10 cellular contexts compared by ENCODE assay signal in the genomic region with DNA sequence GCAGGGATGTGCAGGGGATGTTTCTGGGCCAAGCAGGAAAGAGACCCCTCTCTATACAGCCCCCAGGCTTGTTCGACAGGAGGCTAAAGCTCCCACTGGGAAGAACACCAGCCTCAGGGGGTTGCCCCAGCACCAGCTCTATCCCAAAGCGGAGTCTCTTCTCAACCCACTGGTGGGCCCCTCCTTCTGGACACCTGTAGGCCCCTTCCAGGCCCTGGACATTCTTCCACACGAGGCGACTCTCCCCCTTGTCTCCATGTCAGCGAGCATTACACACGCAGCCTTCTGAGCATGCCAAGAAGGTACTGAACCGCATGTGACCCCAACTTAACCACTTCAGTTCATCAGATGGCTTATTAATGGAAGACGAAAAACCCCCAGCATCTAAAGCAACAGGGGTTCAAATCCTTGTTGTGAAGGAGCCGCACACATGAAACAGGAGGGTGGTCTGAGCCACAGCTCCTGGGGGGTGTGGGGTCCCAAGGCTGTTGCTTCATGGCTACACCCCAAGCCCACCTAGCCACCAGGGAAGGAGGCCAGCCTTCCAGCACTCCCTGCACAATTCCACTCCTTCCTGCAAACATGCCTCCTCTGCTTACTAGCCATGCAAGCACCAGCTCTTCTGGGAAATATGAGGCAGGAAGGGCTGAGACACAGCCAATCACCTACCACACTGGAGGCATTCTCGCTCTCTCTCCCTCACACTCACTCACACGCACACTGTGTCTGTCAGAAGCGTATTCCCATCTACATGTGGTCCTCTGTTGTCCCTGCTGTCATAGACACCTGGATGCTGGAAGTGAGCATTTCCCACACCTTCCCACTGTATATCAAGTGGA.
DNase-seq lines count a peak whose midpoint lies in the region; ATAC-seq, FAIRE-seq and TF ChIP-seq lines count a peak whose summit lies in the region.
"Had no signal": no experiment of that assay in that cellular context is flagged by ENCODE, and none has a peak within 500 bp of the region (broad histone marks: within the 10 kb centered on the region; RNA-seq: fewer than 3 reads in every experiment).

No MANE protein-coding gene starts in this region.

- intact Hi-C loops in CD4-positive, alpha-beta memory T cell (cut with micrococcal nuclease): no loop called here
- intact Hi-C loops in left ventricle myocardium inferior (cut with micrococcal nuclease): loop anchor here (10.0 kb wide), 1 partner anchor 116 kb away; no protein-coding TSS in a partner anchor
- intact Hi-C loops in pancreas (cut with DNase I): loop anchor here in 2 of 3 donors (10.0 kb wide), 2 partner anchors 276 to 326 kb away; a partner anchor contains a TSS

- POLR2A ChIA-PET in CD4-positive, alpha-beta memory T cell (lab: Charles Lee; ENCODE audit: partially characterized antibody): interaction anchor here (0.5 to 1.2 kb wide), 4 partner anchors 20 to 121 kb away, joined by 3 to 5 read pairs (median 3); no protein-coding TSS in a partner anchor

- H3K27ac Mint-ChIP-seq in CD4-positive, alpha-beta memory T cell: peak overlapping the region; percentile 48 to 86 (median 79)
- H3K27ac Mint-ChIP-seq in activated naive CD8-positive, alpha-beta T cell treated with anti-CD3 and anti-CD28 coated beads, Interleukin-2, amount 50 U/mL, for 24 hours: peak overlapping the region; percentile 12

- H3K4me1 Mint-ChIP-seq in CD4-positive, alpha-beta memory T cell: peaks cover 28 to 64% (median 53%) of the 10 kb centered on the region in 4 donors
- H3K4me1 Mint-ChIP-seq in activated naive CD8-positive, alpha-beta T cell treated with anti-CD3 and anti-CD28 coated beads, Interleukin-2, amount 50 U/mL, for 24 hours: peaks cover 48% of the 10 kb centered on the region
- H3K4me1 Mint-ChIP-seq in activated T-cell treated with anti-CD3 and anti-CD28 coated beads, Interleukin-2, amount 50 U/mL, for 4 hours (ENCODE audit: low read depth): peaks cover 59% of the 10 kb centered on the region

- H3K36me3 Mint-ChIP-seq in CD4-positive, alpha-beta memory T cell: peaks cover 0 to 5% of the 10 kb centered on the region in 2 donors
- H3K36me3 Mint-ChIP-seq in activated naive CD8-positive, alpha-beta T cell treated with anti-CD3 and anti-CD28 coated beads, Interleukin-2, amount 50 U/mL, for 24 hours (ENCODE audit: low read depth): no peaks in the 10 kb centered on the region
- no peaks in the 10 kb centered on the region for H3K36me3 Mint-ChIP-seq in activated T-cell treated with anti-CD3 and anti-CD28 coated beads, Interleukin-2, amount 50 U/mL, for 4 hours (ENCODE audit: insufficient read depth)

- peak overlapping the region in 4 of 8 donors; percentile 40 to 60 (median 52) for H3K4me3 Mint-ChIP-seq in CD4-positive, alpha-beta memory T cell
- no peak overlapping the region for H3K4me3 Mint-ChIP-seq in activated naive CD8-positive, alpha-beta T cell treated with anti-CD3 and anti-CD28 coated beads, Interleukin-2, amount 50 U/mL, for 24 hours
- no peak overlapping the region for H3K4me3 Mint-ChIP-seq in activated T-cell treated with anti-CD3 and anti-CD28 coated beads, Interleukin-2, amount 50 U/mL, for 4 hours

- H3K4me3 ChIP-seq in CD4-positive, alpha-beta memory T cell (ENCODE audit: low read length in 2 of 2): no peak overlapping the region
- H3K4me3 ChIP-seq in left ventricle myocardium inferior (peak overlapping the region; percentile 85), pancreas (peak overlapping the region in 2 of 4 donors; percentile 52 to 80)

- no peaks in the 10 kb centered on the region for H3K36me3 ChIP-seq in CD4-positive, alpha-beta memory T cell (ENCODE audit: insufficient read depth, low read length)
- no peaks in the 10 kb centered on the region for H3K36me3 ChIP-seq in left ventricle myocardium inferior
- H3K36me3 ChIP-seq in pancreas: no peaks in the 10 kb centered on the region

- no peaks in the 10 kb centered on the region for H3K9me3 ChIP-seq in CD4-positive, alpha-beta memory T cell (ENCODE audit: control insufficient read depth in 1 of 2, low read length in 2 of 2)
- H3K9me3 ChIP-seq in left ventricle myocardium inferior (replicated peaks) (no peaks in the 10 kb centered on the region), pancreas (no peaks in the 10 kb centered on the region)

- no peak for DNase-seq in CD4-positive, alpha-beta memory T cell
- DNase-seq in activated naive CD8-positive, alpha-beta T cell treated with anti-CD3 and anti-CD28 coated beads, Interleukin-2, amount 50 U/mL, for 24 hours: no peak
- DNase-seq in left ventricle myocardium inferior (peak; percentile 3), pancreas (peak in 4 of 6 donors; percentile 18 to 47 (median 31)), iPS-NIHi11 (ENCODE audit: low spot score) (no peak)
- DNase-seq in activated T-cell treated with anti-CD3 and anti-CD28 coated beads, Interleukin-2, amount 50 U/mL, for 4 hours: no peak
- DNase-seq: activated CD8-positive, alpha-beta memory T cell treated with anti-CD3 and anti-CD28 coated beads, Interleukin-2, amount 50 U/mL, for 48 hours; SHP77 treated with DMSO at 0.1 percent for 48 hours had no signal

- H3K27me3 Mint-ChIP-seq in CD4-positive, alpha-beta memory T cell: peaks cover 0 to 1% of the 10 kb centered on the region in 2 donors
- no peaks in the 10 kb centered on the region for H3K27me3 Mint-ChIP-seq in activated naive CD8-positive, alpha-beta T cell treated with anti-CD3 and anti-CD28 coated beads, Interleukin-2, amount 50 U/mL, for 24 hours
- H3K27me3 Mint-ChIP-seq in activated T-cell treated with anti-CD3 and anti-CD28 coated beads, Interleukin-2, amount 50 U/mL, for 4 hours (ENCODE audit: low read depth): no peaks in the 10 kb centered on the region

- H3K27me3 ChIP-seq in CD4-positive, alpha-beta memory T cell (ENCODE audit: insufficient read depth, low read length): no peaks in the 10 kb centered on the region
- H3K27me3 ChIP-seq in left ventricle myocardium inferior (ENCODE audit: low read depth) (no peaks in the 10 kb centered on the region), pancreas (no peaks in the 10 kb centered on the region)

- CTCF ChIA-PET in CD4-positive, alpha-beta memory T cell (lab: Charles Lee; ENCODE audit: partially characterized antibody): no interaction called here

- TF ChIP-seq CTCF in left ventricle myocardium inferior (IDR thresholded peaks at IDR 0.05; ENCODE audit: borderline replicate concordance): no peak
- no peak for TF ChIP-seq CTCF in pancreas (IDR thresholded peaks at IDR 0.05)

- 51 to 53% methylated on average over 12 of the region's 12 CpGs for WGBS in pancreas, 2 donors

- FAIRE-seq in pancreas (lab: Jason Lieb, UNC): no peak

- ATAC-seq in activated naive CD8-positive, alpha-beta T cell treated with anti-CD3 and anti-CD28 coated beads, Interleukin-2, amount 50 U/mL, for 24 hours: no peak
- ATAC-seq in pancreas (no peak), GM21529 (IDR thresholded peaks at IDR 0.05; ENCODE audit: unreplicated experiment) (no peak), HG03520 (IDR thresholded peaks at IDR 0.05; ENCODE audit: unreplicated experiment) (no peak)
- ATAC-seq in activated T-cell treated with anti-CD3 and anti-CD28 coated beads, Interleukin-2, amount 50 U/mL, for 4 hours: no peak

- H3K9me3 Mint-ChIP-seq in CD4-positive, alpha-beta memory T cell: no peaks in the 10 kb centered on the region
- no peaks in the 10 kb centered on the region for H3K9me3 Mint-ChIP-seq in activated naive CD8-positive, alpha-beta T cell treated with anti-CD3 and anti-CD28 coated beads, Interleukin-2, amount 50 U/mL, for 24 hours
- no peaks in the 10 kb centered on the region for H3K9me3 Mint-ChIP-seq in activated T-cell treated with anti-CD3 and anti-CD28 coated beads, Interleukin-2, amount 50 U/mL, for 4 hours

- H3K4me1 ChIP-seq in CD4-positive, alpha-beta memory T cell (ENCODE audit: insufficient read depth, low read length): peaks cover 67% of the 10 kb centered on the region
- H3K4me1 ChIP-seq in left ventricle myocardium inferior (peaks cover 75% of the 10 kb centered on the region), pancreas (peaks cover 20 to 58% (median 42%) of the 10 kb centered on the region in 3 donors)

- H3K27ac ChIP-seq in CD4-positive, alpha-beta memory T cell (ENCODE audit: low read depth, low read length): no peak overlapping the region
- H3K27ac ChIP-seq in left ventricle myocardium inferior (replicated peaks): peak overlapping the region; percentile 88
- H3K27ac ChIP-seq in pancreas: peak overlapping the region; percentile 6 to 85 (median 80)

Comparison
In these comparisons a context has a peak if more than half of its experiments do, and no peak if none do; other contexts are left out.
1. DNase-seq: peak in left ventricle myocardium inferior (single experiment) and pancreas (4 of 6); none in CD4-positive, alpha-beta memory T cell (0 of 5), activated naive CD8-positive, alpha-beta T cell treated with anti-CD3 and anti-CD28 coated beads, Interleukin-2, amount 50 U/mL, for 24 hours (single experiment), iPS-NIHi11 (single experiment) and activated T-cell treated with anti-CD3 and anti-CD28 coated beads, Interleukin-2, amount 50 U/mL, for 4 hours (single experiment).